ENCODE assay signal across 8 cellular contexts in genomic region chr7:151051108-151051507, GRCh38. TPM values are rescaled to one million over a fixed set of nuclear protein-coding genes. Genes with fewer than 3 reads are reported as not detected.
A peak's percentile ranks its signal among the peaks of the same experiment; 100 is the strongest.
DNase-seq lines count a peak whose midpoint lies in the region; ATAC-seq and TF ChIP-seq lines count a peak whose summit lies in the region.

No MANE protein-coding gene starts in this region.

- no peak overlapping the region for H3K27ac ChIP-seq in RWPE1
- H3K27ac ChIP-seq in iPS-20b (ENCODE audit: low read length): no peak overlapping the region

- H3K9ac ChIP-seq in iPS-20b (ENCODE audit: low read depth, low read length): no peak overlapping the region

- H3K4me3 ChIP-seq in iPS-20b (ENCODE audit: low read length): peak overlapping the region; percentile 44; the same call in 1 of the 2 replicates

- no peaks in the 10 kb centered on the region for H3K4me1 ChIP-seq in iPS-20b (ENCODE audit: insufficient read depth, low read length)

- H3K9me3 ChIP-seq in iPS-20b (ENCODE audit: insufficient read depth, low read depth, low read length): no peaks in the 10 kb centered on the region

- no peaks in the 10 kb centered on the region for H3K36me3 ChIP-seq in iPS-20b (ENCODE audit: insufficient read depth, low read depth, low read length)

- H3K27me3 ChIP-seq in iPS-20b (ENCODE audit: insufficient read depth, low read length): peaks cover 53% of the 10 kb centered on the region

- POLR2A ChIA-PET in RWPE1 (lab: Yijun Ruan, JAX; ENCODE audit: low non-redundant PET): no interaction called here

- TF ChIP-seq CTCF in RWPE1 (conservative IDR thresholded peaks at IDR 0.05; ENCODE audit: low read depth) (no peak), GM13977 (IDR thresholded peaks at IDR 0.05; ENCODE audit: extremely low read depth, insufficient read depth, missing control alignments) (no peak)

- intact Hi-C loops in posterior vena cava (cut with DNase I): no loop called here

- DNase-seq in Ammon's horn (ENCODE audit: low spot score) (peak; percentile 40), RWPE1 (ENCODE audit: low spot score) (peak; percentile 39), amniotic stem cell (lab: John Stamatoyannopoulos, UW) (peak; percentile 48), GM13977 (ENCODE audit: low spot score) (no peak), posterior vena cava (ENCODE audit: low spot score) (no peak)
- DNase-seq in stimulated activated CD4-positive, alpha-beta T cell treated with anti-CD3 and anti-CD28 coated beads, Interleukin-4, amount 100 ng/mL, for 1 hour: peak; percentile 58

- CTCF ChIA-PET in RWPE1 (lab: Yijun Ruan, JAX): no interaction called here

- ATAC-seq in HG02938 (IDR thresholded peaks at IDR 0.05; ENCODE audit: unreplicated experiment): no peak

- in situ Hi-C loops in GM13977 (cut with MboI; ENCODE audit: low pct_unique_long_range_greater_than_20kb, low sequenced_read_pairs, unreplicated experiment): no loop called here

RNA-seq across cellular contexts. Expression of gene ASIC3, which starts 2.8 kb away (rescaled TPM):
- total RNA-seq in posterior vena cava: 1 to 10 TPM; 1.4 to 1.5 TPM

RNA-seq across cellular contexts. Expression of gene CDK5, which starts 6.6 kb away (rescaled TPM):
- total RNA-seq in posterior vena cava: 1 to 10 TPM; 5.2 to 7.3 TPM

RNA-seq across cellular contexts. Expression of gene SLC4A2, which starts 8.3 kb away (rescaled TPM):
- 100 to 1,000 TPM; 105 to 212 TPM for total RNA-seq in posterior vena cava

RNA-seq across cellular contexts. Expression of gene ABCB8, which starts 22.9 kb away (rescaled TPM):
- total RNA-seq in posterior vena cava: 10 to 100 TPM; 19.2 to 24.5 TPM

RNA-seq across cellular contexts. Expression of gene ATG9B, which starts 26.8 kb away (rescaled TPM):
- total RNA-seq in posterior vena cava: not detected

Comparison
In these comparisons a context has a peak if more than half of its experiments do, and no peak if none do; other contexts are left out.
1. DNase-seq: peak in Ammon's horn (single experiment), RWPE1 (single experiment), amniotic stem cell (single experiment) and stimulated activated CD4-positive, alpha-beta T cell treated with anti-CD3 and anti-CD28 coated beads, Interleukin-4, amount 100 ng/mL, for 1 hour (single experiment); none in GM13977 (single experiment) and posterior vena cava (single experiment).